3 cellular contexts compared by ENCODE assay signal in genomic region chr18:78566065-78566464, GRCh38.
TF ChIP-seq lines count a peak whose summit lies in the region.

No MANE protein-coding gene starts in this region.

TF ChIP-seq in HepG2, 621 proteins besides CTCF, POLR2A, EP300 and RAD21:
- no peak for TF ChIP-seq ZNF552 (CRISPR knock-in tag; IDR thresholded peaks at IDR 0.05; ENCODE audit: borderline replicate concordance)
- TF ChIP-seq DMAP1 (CRISPR knock-in tag; IDR thresholded peaks at IDR 0.05) = no peak
- TF ChIP-seq HDAC1 (CRISPR knock-in tag; IDR thresholded peaks at IDR 0.05) = no peak
- no peak for TF ChIP-seq HINFP (CRISPR knock-in tag; IDR thresholded peaks at IDR 0.05; ENCODE audit: low read depth)
- peak; percentile 50 to 64; a peak in 3 of 4 replicates for TF ChIP-seq MAFK (conservative IDR thresholded peaks at IDR 0.05 in 1 of 2, IDR thresholded peaks at IDR 0.05 in 1 of 2; ENCODE audit: low read length in 2 of 2)
- TF ChIP-seq MAFF (IDR thresholded peaks at IDR 0.05; ENCODE audit: low read depth, low read length) = peak; percentile 22; the same call in 1 of the 2 replicates

TF ChIP-seq in A549, 52 proteins besides CTCF, POLR2A, EP300 and RAD21 (continued from another document):
- TF ChIP-seq MAFK (IDR thresholded peaks at IDR 0.05; ENCODE audit: partially characterized antibody) = peak; percentile 23

TF ChIP-seq in IMR-90, 13 proteins besides CTCF, POLR2A, EP300 and RAD21:
- TF ChIP-seq MAFK (IDR thresholded peaks at IDR 0.05; ENCODE audit: low read depth, low read length) = 0 out of 2 replicates have a peak, but pooled peaks have one; percentile 6
- no peak for TF ChIP-seq SMC3 (IDR thresholded peaks at IDR 0.05; ENCODE audit: low read depth, low read length)
